Comparison of ENCODE assay signal across 9 cellular contexts in the genomic region with DNA sequence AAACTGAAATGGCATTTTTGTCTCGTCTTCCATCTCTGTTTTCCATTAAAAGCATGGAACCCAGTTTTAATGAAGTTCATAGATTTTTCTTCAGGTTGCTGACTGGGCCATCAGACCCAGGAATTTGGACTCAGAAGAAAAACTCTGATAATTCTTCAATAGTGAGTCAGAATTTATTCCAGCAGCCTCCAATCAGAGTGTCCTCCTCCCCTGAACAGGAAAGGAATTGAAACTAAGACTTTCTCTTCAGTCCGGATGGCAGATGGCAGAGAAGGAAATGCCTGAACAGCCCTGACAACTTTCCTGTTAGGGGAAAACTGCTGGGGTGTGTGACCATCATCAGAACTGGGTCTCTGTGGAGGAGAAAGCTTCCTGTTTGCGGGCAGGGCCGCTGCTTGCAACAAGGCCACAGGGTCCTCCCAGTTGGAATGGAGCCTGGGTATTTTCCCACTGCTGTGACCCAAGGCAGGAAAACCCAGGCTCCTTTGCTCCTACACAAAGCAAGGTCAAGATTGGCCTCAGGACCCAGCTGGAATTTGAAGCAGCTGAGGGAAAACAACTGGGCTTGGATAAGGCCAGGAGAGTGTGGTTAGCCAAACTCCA. TPM values are rescaled to one million over a fixed set of nuclear protein-coding genes. Genes with fewer than 3 reads are reported as not detected.
DNase-seq lines count a peak whose midpoint lies in the region; ATAC-seq and TF ChIP-seq lines count a peak whose summit lies in the region.
"Had no signal": no experiment of that assay in that cellular context is flagged by ENCODE, and none has a peak within 500 bp of the region (broad histone marks: within the 10 kb centered on the region; RNA-seq: fewer than 3 reads in every experiment).

No MANE protein-coding gene starts in this region.

- H3K4me1 ChIP-seq in left lung: peaks cover 3 to 49% of the 10 kb centered on the region in 2 donors
- peaks cover 14 to 42% of the 10 kb centered on the region in 2 donors for H3K4me1 ChIP-seq in thyroid gland

- H3K27me3 ChIP-seq in brain microvascular endothelial cell (replicated peaks) (no peaks in the 10 kb centered on the region), left lung (no peaks in the 10 kb centered on the region), thyroid gland (no peaks in the 10 kb centered on the region)

- H3K4me3 ChIP-seq in brain microvascular endothelial cell (ENCODE audit: low read depth, low read length) (no peak overlapping the region), left lung (no peak overlapping the region), thyroid gland (replicated peaks in 1 of 3) (no peak overlapping the region)

- 52 to 59% methylated on average over 2 to 4 of the region's 4 CpGs for WGBS in thyroid gland, 2 donors

- H3K9me3 ChIP-seq in left lung (no peaks in the 10 kb centered on the region), thyroid gland (no peaks in the 10 kb centered on the region)

- intact Hi-C loops in left lung (cut with DNase I): no loop called here
- intact Hi-C loops in thyroid gland (cut with DNase I): no loop called here

- no peak for TF ChIP-seq POLR2A in thyroid gland (IDR thresholded peaks at IDR 0.05)

- DNase-seq in HS-27A (ENCODE audit: low read depth): peak; percentile 75
- peak; percentile 80 for DNase-seq in brain microvascular endothelial cell
- DNase-seq in left lung: peak in 1 of 2 donors; percentile 70
- peak; percentile 48 to 54 for DNase-seq in thyroid gland
- DNase-seq in stimulated activated CD4-positive, alpha-beta T cell treated with anti-CD3 and anti-CD28 coated beads, Interleukin-4, amount 100 ng/mL, for 4 hours: no peak
- DNase-seq in activated CD4-positive, alpha-beta T cell treated with anti-CD3 and anti-CD28 coated beads, Interleukin-2, amount 50 U/mL, for 4 hours: no peak
- DNase-seq in NCI-H2171 treated with DMSO at 0.1 percent for 48 hours (lab: John Stamatoyannopoulos, UW): no peak

- no peaks in the 10 kb centered on the region for H3K36me3 ChIP-seq in brain microvascular endothelial cell (replicated peaks)
- no peaks in the 10 kb centered on the region for H3K36me3 ChIP-seq in left lung
- no peaks in the 10 kb centered on the region for H3K36me3 ChIP-seq in thyroid gland

- ATAC-seq in left lung (peak; percentile 78), HG03196 (IDR thresholded peaks at IDR 0.05; ENCODE audit: unreplicated experiment) (no peak)

- in situ Hi-C loops in brain microvascular endothelial cell (cut with HindIII; ENCODE audit: low pct_ligation_motif_present, low sequenced_read_pairs): no loop called here

- no peak for TF ChIP-seq CTCF in brain microvascular endothelial cell (IDR thresholded peaks at IDR 0.05; ENCODE audit: low read depth, low read length, missing control alignments)
- no peak for TF ChIP-seq CTCF in left lung (IDR thresholded peaks at IDR 0.05)
- no peak for TF ChIP-seq CTCF in thyroid gland (IDR thresholded peaks at IDR 0.05)

- H3K27ac ChIP-seq in brain microvascular endothelial cell (peak overlapping the region; percentile 79), left lung (peak overlapping the region; percentile 70 to 75), thyroid gland (peak overlapping the region; percentile 39 to 85 (median 76))
- H3K27ac ChIP-seq: KMS-11 had no signal

RNA-seq across cellular contexts. Expression of a gene that starts 20.7 kb away (rescaled TPM):
- 10 to 100 TPM; 40.8 to 56.1 TPM for total RNA-seq in left lung
- total RNA-seq in thyroid gland: 10 to 100 TPM; 20.7 to 38.8 (median 27.8) TPM

Comparison
In these comparisons a context has a peak if more than half of its experiments do, and no peak if none do; other contexts are left out.
1. DNase-seq: peak in HS-27A (single experiment), brain microvascular endothelial cell (single experiment) and thyroid gland (2 of 2); none in stimulated activated CD4-positive, alpha-beta T cell treated with anti-CD3 and anti-CD28 coated beads, Interleukin-4, amount 100 ng/mL, for 4 hours (0 of 2), activated CD4-positive, alpha-beta T cell treated with anti-CD3 and anti-CD28 coated beads, Interleukin-2, amount 50 U/mL, for 4 hours (0 of 2) and NCI-H2171 treated with DMSO at 0.1 percent for 48 hours (single experiment).
2. Peak in every context shown above with its lines, with median percentiles within 50 percentile points of each other: H3K27ac ChIP-seq.